ENCODE assay signal across 16 cellular contexts in the genomic region with DNA sequence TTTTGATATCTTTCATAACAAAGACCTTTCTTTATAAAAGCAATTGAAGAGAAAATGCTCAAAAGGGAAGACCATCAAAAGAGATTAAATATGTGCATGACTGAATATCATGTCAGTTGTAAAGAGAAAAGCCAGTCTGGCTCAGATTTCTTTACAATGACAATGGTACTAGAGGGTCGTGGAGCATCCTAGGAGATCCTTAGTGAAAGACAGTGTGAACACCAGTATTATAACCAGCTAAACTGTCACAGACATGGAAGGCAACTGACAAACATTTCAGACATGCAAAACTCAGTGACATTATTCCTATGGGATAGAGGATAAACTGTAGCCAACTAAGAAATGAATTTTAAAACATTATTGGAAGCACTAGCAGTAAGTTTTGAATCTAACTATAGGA. TPM values are rescaled to one million over a fixed set of nuclear protein-coding genes. Genes with fewer than 3 reads are reported as not detected.
DNase-seq lines count a peak whose midpoint lies in the region; ATAC-seq, FAIRE-seq and TF ChIP-seq lines count a peak whose summit lies in the region.
"Had no signal": no experiment of that assay in that cellular context is flagged by ENCODE, and none has a peak within 500 bp of the region (broad histone marks: within the 10 kb centered on the region; RNA-seq: fewer than 3 reads in every experiment).

No MANE protein-coding gene starts in this region.

- CTCF ChIA-PET in HepG2 (lab: Yijun Ruan, JAX; ENCODE audit: low intra/inter-chr PET ratio, low total read pairs) = no interaction called here

- H3K9ac ChIP-seq in HepG2 (ENCODE audit: insufficient read depth, low read depth, low read length) = no peak overlapping the region
- H3K9ac ChIP-seq: BLaER1 had no signal

- no peak for TF ChIP-seq RAD21 in HepG2 (CRISPR knock-in tag; IDR thresholded peaks at IDR 0.05)

- no peak for TF ChIP-seq EP300 in HepG2 (IDR thresholded peaks at IDR 0.05; ENCODE audit: low read depth in 2 of 2, low read length in 2 of 2)
- no peak for TF ChIP-seq EP300 in HepG2 (CRISPR knock-in tag; IDR thresholded peaks at IDR 0.05; ENCODE audit: borderline replicate concordance)
- TF ChIP-seq EP300 in esophagus muscularis mucosa (IDR thresholded peaks at IDR 0.05) = no peak

- peaks cover 4 to 46% of the 10 kb centered on the region in 2 experiments; a peak in 4 of 5 replicates for H3K27me3 ChIP-seq in HepG2 (ENCODE audit: control insufficient read depth in 1 of 2, insufficient read depth in 2 of 2, low read length in 2 of 2)
- no peaks in the 10 kb centered on the region for H3K27me3 ChIP-seq in right lobe of liver
- no peaks in the 10 kb centered on the region for H3K27me3 ChIP-seq in esophagus muscularis mucosa
- no peaks in the 10 kb centered on the region for H3K27me3 ChIP-seq in thoracic aorta (replicated peaks; ENCODE audit: insufficient read depth)

- no TSS peak for BruUV-seq in HepG2 (replicated peaks; lab: Mats Ljungman, UMichigan)

- in situ Hi-C loops in HepG2 (cut with HindIII; ENCODE audit: extremely low pct_ligation_motif_present, low pct_unique_long_range_greater_than_20kb) = no loop called here

- H2AFZ ChIP-seq in HepG2 (ENCODE audit: low read length) = no peak overlapping the region

- H3K27ac ChIP-seq in HepG2 (ENCODE audit: extremely low read length, insufficient read depth, low read length) (no peak overlapping the region), right lobe of liver (no peak overlapping the region), esophagus muscularis mucosa (replicated peaks in 1 of 4) (peak overlapping the region; percentile 87 to 95 (median 92)), thoracic aorta (peak overlapping the region; percentile 95 to 99)
- H3K27ac ChIP-seq: BLaER1 had no signal

- FAIRE-seq in HepG2 (lab: Jason Lieb, UNC) = no peak

- H3K36me3 ChIP-seq in HepG2 (replicated peaks in 1 of 2; ENCODE audit: control insufficient read depth in 1 of 2, insufficient read depth in 2 of 2, low read length in 2 of 2) (no peaks in the 10 kb centered on the region), right lobe of liver (no peaks in the 10 kb centered on the region), esophagus muscularis mucosa (no peaks in the 10 kb centered on the region), thoracic aorta (no peaks in the 10 kb centered on the region)
- H3K36me3 ChIP-seq: BLaER1 had no signal

- peaks cover 17% of the 10 kb centered on the region for H3K9me3 ChIP-seq in HepG2 (ENCODE audit: low read length)
- H3K9me3 ChIP-seq in right lobe of liver = no peaks in the 10 kb centered on the region
- peaks cover 0 to 12% (median 6%) of the 10 kb centered on the region in 4 donors for H3K9me3 ChIP-seq in esophagus muscularis mucosa
- H3K9me3 ChIP-seq in thoracic aorta = no peaks in the 10 kb centered on the region

- POLR2A ChIA-PET in HepG2 (lab: Yijun Ruan, JAX) = no interaction called here

- no peak for ATAC-seq in HepG2
- no peak for ATAC-seq in right lobe of liver
- ATAC-seq in thoracic aorta (ENCODE audit: insufficient number of reproducible peaks, low FRiP score, low read depth) = no peak
- ATAC-seq in HG03432 (IDR thresholded peaks at IDR 0.05; ENCODE audit: unreplicated experiment) = no peak
- ATAC-seq: HCT116 had no signal

- TF ChIP-seq POLR2A in HepG2 (IDR thresholded peaks at IDR 0.05; ENCODE audit: insufficient read depth in 1 of 2, low read depth in 2 of 2, low read length in 2 of 2) (no peak), right lobe of liver (IDR thresholded peaks at IDR 0.05) (no peak), esophagus muscularis mucosa (IDR thresholded peaks at IDR 0.05; ENCODE audit: low read depth) (no peak)

- DNase-seq in HepG2 (ENCODE audit: low spot score) (no peak), right lobe of liver (no peak), esophagus muscularis mucosa (ENCODE audit: extremely low spot score) (no peak), thoracic aorta (ENCODE audit: low spot score) (no peak), GM19240 (ENCODE audit: insufficient read length, low spot score) (no peak), hippocampal formation (lab: John Stamatoyannopoulos, UW) (no peak)
- DNase-seq: 8988T; CD4-positive, alpha-beta memory T cell; DMS153; DMS79; GDM1; GOT3; H7 had no signal

- H3K79me2 ChIP-seq in HepG2 (ENCODE audit: insufficient read depth, low read length) = no peaks in the 10 kb centered on the region

- H4K20me1 ChIP-seq in HepG2 (ENCODE audit: insufficient read depth, low read length) = no peaks in the 10 kb centered on the region
- H4K20me1 ChIP-seq: BLaER1 had no signal

- intact Hi-C loops in HepG2 (cut with micrococcal nuclease; ENCODE audit: unreplicated experiment) (no loop called here), right lobe of liver (cut with DNase I) (no loop called here), esophagus muscularis mucosa (cut with DNase I) (no loop called here)

- no peak overlapping the region for H3K4me3 ChIP-seq in HepG2 (replicated peaks in 1 of 3; ENCODE audit: insufficient read depth in 1 of 3, low read depth in 2 of 3, low read length in 3 of 3)
- no peak overlapping the region for H3K4me3 ChIP-seq in right lobe of liver
- H3K4me3 ChIP-seq in esophagus muscularis mucosa = no peak overlapping the region
- no peak overlapping the region for H3K4me3 ChIP-seq in thoracic aorta
- H3K4me3 ChIP-seq: BLaER1 had no signal

- no peak overlapping the region for H3K4me2 ChIP-seq in HepG2 (ENCODE audit: low read depth, low read length)
- H3K4me2 ChIP-seq: BLaER1 had no signal

- TF ChIP-seq CTCF in HepG2 (CRISPR knock-in tag; IDR thresholded peaks at IDR 0.05) (no peak), right lobe of liver (IDR thresholded peaks at IDR 0.05) (no peak), esophagus muscularis mucosa (IDR thresholded peaks at IDR 0.05) (no peak), thoracic aorta (IDR thresholded peaks at IDR 0.05) (no peak)

- H3K4me1 ChIP-seq in HepG2 (ENCODE audit: insufficient read depth, low read length) = peaks cover 17% of the 10 kb centered on the region; the same call in 1 of the 2 replicates
- H3K4me1 ChIP-seq in right lobe of liver = no peaks in the 10 kb centered on the region
- H3K4me1 ChIP-seq in esophagus muscularis mucosa = peaks cover 0 to 43% (median 37%) of the 10 kb centered on the region in 4 donors
- peaks cover 29 to 49% of the 10 kb centered on the region in 2 donors for H3K4me1 ChIP-seq in thoracic aorta (ENCODE audit: control insufficient read depth in 1 of 2, low read depth in 2 of 2)

- 11% methylated on average over 1 of the region's 1 CpG for WGBS in HepG2 (ENCODE audit: low lambda C conversion rate)
- WGBS in right lobe of liver (ENCODE audit: insufficient coverage, low coverage, low lambda C conversion rate, missing lambda C conversion rate) = 53% methylated on average over 1 of the region's 1 CpG
- WGBS in esophagus muscularis mucosa = 81% methylated on average over 1 of the region's 1 CpG

TF ChIP-seq in HepG2, 621 proteins besides CTCF, POLR2A, EP300 and RAD21 (continues in another document):
- TF ChIP-seq ZFP1 (CRISPR knock-in tag; IDR thresholded peaks at IDR 0.05) (peak; percentile 97; the same call in 1 of the 2 replicates), ZNF34 (CRISPR knock-in tag; IDR thresholded peaks at IDR 0.05; ENCODE audit: borderline replicate concordance) (no peak), ATAD3A (CRISPR knock-in tag; IDR thresholded peaks at IDR 0.05) (no peak), TSC22D2 (CRISPR knock-in tag; IDR thresholded peaks at IDR 0.05; ENCODE audit: borderline replicate concordance) (no peak)
- TF ChIP-seq, protein P1, sequence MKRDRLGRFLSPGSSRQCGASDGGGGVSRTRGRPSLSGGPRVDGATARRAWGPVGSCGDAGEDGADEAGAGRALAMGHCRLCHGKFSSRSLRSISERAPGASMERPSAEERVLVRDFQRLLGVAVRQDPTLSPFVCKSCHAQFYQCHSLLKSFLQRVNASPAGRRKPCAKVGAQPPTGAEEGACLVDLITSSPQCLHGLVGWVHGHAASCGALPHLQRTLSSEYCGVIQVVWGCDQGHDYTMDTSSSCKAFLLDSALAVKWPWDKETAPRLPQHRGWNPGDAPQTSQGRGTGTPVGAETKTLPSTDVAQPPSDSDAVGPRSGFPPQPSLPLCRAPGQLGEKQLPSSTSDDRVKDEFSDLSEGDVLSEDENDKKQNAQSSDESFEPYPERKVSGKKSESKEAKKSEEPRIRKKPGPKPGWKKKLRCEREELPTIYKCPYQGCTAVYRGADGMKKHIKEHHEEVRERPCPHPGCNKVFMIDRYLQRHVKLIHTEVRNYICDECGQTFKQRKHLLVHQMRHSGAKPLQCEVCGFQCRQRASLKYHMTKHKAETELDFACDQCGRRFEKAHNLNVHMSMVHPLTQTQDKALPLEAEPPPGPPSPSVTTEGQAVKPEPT (CRISPR knock-in tag; IDR thresholded peaks at IDR 0.05; ENCODE audit: low read depth) = no peak

RNA-seq across cellular contexts. Expression of a gene that starts 27.1 kb away (rescaled TPM):
- total RNA-seq in HepG2 (2016; rRNA removed; fragmentation: Illumina TruSeq; extraction: Trizol) = 9.2 and 10.0 TPM in 2 replicates
- 28.7 and 30.2 TPM in 2 replicates for total RNA-seq in HepG2 (2016; cell fraction: cytosol; rRNA removed; fragmentation: Illumina TruSeq; extraction: Trizol; ENCODE audit: low read depth)
- 7.9 and 11.7 TPM in 2 replicates for total RNA-seq in HepG2 (2016; cell fraction: insoluble cytoplasmic fraction; rRNA removed; fragmentation: Illumina TruSeq; extraction: Trizol)
- total RNA-seq in HepG2 (2016; cell fraction: membrane; rRNA removed; fragmentation: Illumina TruSeq; extraction: Trizol) = 20.0 and 20.9 TPM in 2 replicates
- 8.5 and 10.4 TPM in 2 replicates for total RNA-seq in HepG2 (2016; cell fraction: nucleus; rRNA removed; fragmentation: Illumina TruSeq; extraction: Trizol)
- 6.6 and 7.1 TPM in 2 replicates for polyA plus RNA-seq in HepG2 (2011; rRNA removed)
- 4.2 and 4.4 TPM in 2 replicates for polyA plus RNA-seq in HepG2 (2011; cell fraction: cytosol; rRNA removed)
- 22.2 and 26.9 TPM in 2 replicates for polyA plus RNA-seq in HepG2 (2011; cell fraction: nucleus; rRNA removed)
- 5.3 and 7.8 TPM in 2 replicates for polyA plus RNA-seq in HepG2 (2012)
- 5.5 and 7.0 TPM in 2 replicates for polyA plus RNA-seq in HepG2 (2016; cell fraction: cytosol; fragmentation: Illumina TruSeq; extraction: Trizol; ENCODE audit: low read depth)
- 6.8 and 8.6 TPM in 2 replicates for polyA plus RNA-seq in HepG2 (2016; cell fraction: insoluble cytoplasmic fraction; fragmentation: Illumina TruSeq; extraction: Trizol; ENCODE audit: low read depth)
- 6.8 and 9.8 TPM in 2 replicates for polyA plus RNA-seq in HepG2 (2016; cell fraction: membrane; fragmentation: Illumina TruSeq; extraction: Trizol; ENCODE audit: low read depth)
- polyA plus RNA-seq in HepG2 (2016; cell fraction: nucleus; fragmentation: Illumina TruSeq; extraction: Trizol; ENCODE audit: insufficient read depth, low read depth) = 23.5 and 27.1 TPM in 2 replicates
- polyA minus RNA-seq in HepG2 (2011; rRNA and poly(A)+ RNA removed; ENCODE audit: low replicate concordance) = 15.4 and 123 TPM in 2 replicates
- 7.9 and 8.5 TPM in 2 replicates for polyA minus RNA-seq in HepG2 (2011; cell fraction: cytosol; rRNA and poly(A)+ RNA removed)
- polyA minus RNA-seq in HepG2 (2011; cell fraction: nucleus; rRNA and poly(A)+ RNA removed) = 16.2 and 17.0 TPM in 2 replicates
- total RNA-seq in right lobe of liver = 1 to 10 TPM; 4.7 to 9.9 (median 8.6) TPM
- total RNA-seq in esophagus muscularis mucosa = 100 to 1,000 TPM; 107 to 231 (median 201) TPM
- 100 to 1,000 TPM; 124 to 201 TPM for total RNA-seq in thoracic aorta

Comparison
In these comparisons a context has a peak if more than half of its experiments do, and no peak if none do; other contexts are left out.
1. H3K27ac ChIP-seq: peak in esophagus muscularis mucosa (4 of 4) and thoracic aorta (2 of 2); none in HepG2 (single experiment) and right lobe of liver (0 of 3).